Comparison of ENCODE assay signal across 8 cellular contexts in genomic region chr22:38704568-38705234, GRCh38. TPM values are rescaled to one million over a fixed set of nuclear protein-coding genes. Genes with fewer than 3 reads are reported as not detected.
DNase-seq lines count a peak whose midpoint lies in the region; ATAC-seq lines count a peak whose summit lies in the region.

No MANE protein-coding gene starts in this region.

- peaks cover 5% of the 10 kb centered on the region; the same call in 1 of the 2 replicates for H3K36me3 ChIP-seq in BLaER1
- H3K36me3 ChIP-seq in KOPT-K1 (ENCODE audit: insufficient read depth, low read length) = peaks cover 12% of the 10 kb centered on the region

- peaks cover 31% of the 10 kb centered on the region for H3K36me3 Mint-ChIP-seq in central memory CD8-positive, alpha-beta T cell (ENCODE audit: insufficient read depth)
- H3K36me3 Mint-ChIP-seq in naive B cell = no peaks in the 10 kb centered on the region

- peak overlapping the region; percentile 91 for H3K4me3 Mint-ChIP-seq in central memory CD8-positive, alpha-beta T cell
- H3K4me3 Mint-ChIP-seq in naive B cell = peak overlapping the region; percentile 71 to 94 (median 92)

- H3K27me3 Mint-ChIP-seq in central memory CD8-positive, alpha-beta T cell = no peaks in the 10 kb centered on the region
- H3K27me3 Mint-ChIP-seq in naive B cell = peaks cover 0 to 4% (median 0%) of the 10 kb centered on the region in 3 donors

- peak overlapping the region; percentile 91 for H3K27ac Mint-ChIP-seq in central memory CD8-positive, alpha-beta T cell (ENCODE audit: low read depth)
- peak overlapping the region; percentile 89 to 100 (median 99) for H3K27ac Mint-ChIP-seq in naive B cell

- H3K4me3 ChIP-seq in BLaER1 = peak overlapping the region; percentile 58

- peaks cover 56% of the 10 kb centered on the region for H3K4me1 ChIP-seq in BLaER1

- H3K27me3 ChIP-seq in BLaER1 = no peaks in the 10 kb centered on the region; the same call in 1 of the 2 replicates

- H3K4me1 Mint-ChIP-seq in central memory CD8-positive, alpha-beta T cell = peaks cover 53% of the 10 kb centered on the region
- peaks cover 48 to 62% (median 55%) of the 10 kb centered on the region in 3 donors for H3K4me1 Mint-ChIP-seq in naive B cell

- no peaks in the 10 kb centered on the region for H3K9me3 Mint-ChIP-seq in central memory CD8-positive, alpha-beta T cell
- H3K9me3 Mint-ChIP-seq in naive B cell = no peaks in the 10 kb centered on the region

- H3K9me3 ChIP-seq in BLaER1 (no peaks in the 10 kb centered on the region), KOPT-K1 (ENCODE audit: insufficient read depth, low read length, poor library complexity, severe bottlenecking) (no peaks in the 10 kb centered on the region)

- H3K27ac ChIP-seq in BLaER1 (peak overlapping the region; percentile 15; the same call in 1 of the 2 replicates), KOPT-K1 (ENCODE audit: low read depth, low read length, poor library complexity, severe bottlenecking) (peak overlapping the region; percentile 60)

- no peak for ATAC-seq in central memory CD8-positive, alpha-beta T cell (replicated peaks; ENCODE audit: extremely low read depth, poor library complexity, severe bottlenecking)
- ATAC-seq in naive B cell (ENCODE audit: low read depth in 2 of 2) (no peak), HG02981 (IDR thresholded peaks at IDR 0.05; ENCODE audit: unreplicated experiment) (no peak)

- peak overlapping the region; percentile 60 for H3K9ac ChIP-seq in BLaER1

- peaks cover 38% of the 10 kb centered on the region for H4K20me1 ChIP-seq in BLaER1

- peak overlapping the region; percentile 74 for H3K4me2 ChIP-seq in BLaER1

- DNase-seq in central memory CD8-positive, alpha-beta T cell (ENCODE audit: low spot score in 2 of 2) = no peak
- DNase-seq in naive B cell (no peak), hepatic stellate cell (ENCODE audit: low spot score) (no peak), GM19240 (ENCODE audit: insufficient read length, low spot score) (no peak)
- DNase-seq in stimulated activated CD4-positive, alpha-beta T cell treated with anti-CD3 and anti-CD28 coated beads, Interleukin-2, amount 100 ng/mL, for 48 hours = no peak

RNA-seq across cellular contexts. Expression of gene GTPBP1, which starts 1.0 kb away (rescaled TPM):
- polyA plus RNA-seq in naive B cell (ENCODE audit: low read depth in 6 of 6) = 10 to 100 TPM; 21.2 to 41.2 (median 33.3) TPM

RNA-seq across cellular contexts. Expression of gene JOSD1, which starts 4.0 kb away (rescaled TPM):
- polyA plus RNA-seq in naive B cell (ENCODE audit: low read depth in 6 of 6) = 10 to 100 TPM in 3 of 6 donors, 1 to 10 TPM in 3; 8.2 to 12.1 (median 9.7) TPM

RNA-seq across cellular contexts. Expression of gene TOMM22, which starts 22.9 kb away (rescaled TPM):
- polyA plus RNA-seq in naive B cell (ENCODE audit: low read depth in 6 of 6) = 10 to 100 TPM; 59.6 to 78.7 (median 71.0) TPM

RNA-seq across cellular contexts. Expression of gene CBY1, which starts 48.3 kb away (rescaled TPM):
- polyA plus RNA-seq in naive B cell (ENCODE audit: low read depth in 6 of 6) = 1 to 10 TPM; 2.5 to 7.7 (median 4.4) TPM

RNA-seq across cellular contexts. Expression of gene FAM227A, which starts 48.5 kb away (rescaled TPM):
- polyA plus RNA-seq in naive B cell (ENCODE audit: low read depth in 6 of 6) = not detected
